25 cellular contexts compared by ENCODE assay signal in the genomic region with DNA sequence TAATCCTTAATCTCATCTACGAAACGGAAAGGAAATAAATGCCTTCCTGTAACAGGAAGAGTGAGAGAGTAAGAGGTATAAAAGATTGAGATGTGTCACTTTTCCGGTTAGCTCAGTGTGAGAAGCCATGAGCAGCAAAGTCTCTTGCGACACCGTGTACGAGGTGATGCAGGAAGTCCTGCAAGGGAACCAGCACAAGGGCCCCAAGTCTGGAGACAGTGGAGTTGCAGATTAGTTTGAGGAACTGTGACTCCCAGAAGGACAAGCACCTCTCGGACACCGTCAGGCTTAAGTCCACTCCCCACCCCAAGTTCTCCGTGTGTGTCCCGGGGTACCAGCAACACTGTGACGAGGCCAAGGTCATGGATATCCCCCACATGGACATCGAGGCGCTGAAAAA.
DNase-seq lines count a peak whose midpoint lies in the region; ATAC-seq, FAIRE-seq and TF ChIP-seq lines count a peak whose summit lies in the region.
"Had no signal": no experiment of that assay in that cellular context is flagged by ENCODE, and none has a peak within 500 bp of the region (broad histone marks: within the 10 kb centered on the region; RNA-seq: fewer than 3 reads in every experiment).

No MANE protein-coding gene starts in this region.

- no TSS peak for BruUV-seq in endothelial cell of umbilical vein (replicated peaks; lab: Mats Ljungman, UMichigan)

- H3K9me1 ChIP-seq in endothelial cell of umbilical vein (replicated peaks; ENCODE audit: control insufficient read depth, extremely low read depth, insufficient read depth, low read length): no peaks in the 10 kb centered on the region

- H3K9me3 Mint-ChIP-seq in natural killer cell: peaks cover 4 to 12% of the 10 kb centered on the region in 2 donors

- dilution Hi-C loops in endothelial cell of umbilical vein (cut with MboI; ENCODE audit: extremely low pct_ligation_motif_present, low sequenced_read_pairs): no loop called here

- no peak overlapping the region for H3K4me2 ChIP-seq in endothelial cell of umbilical vein (ENCODE audit: insufficient read depth, low read length)
- H3K4me2 ChIP-seq: KMS-11 had no signal

- H3K4me3 Mint-ChIP-seq in natural killer cell: no peak overlapping the region
- H3K4me3 Mint-ChIP-seq: activated CD8-positive, alpha-beta T cell treated with anti-CD3 and anti-CD28 coated beads, Interleukin-2, amount 10 ng/mL, durations not matched to agents 7 days and 5 days; CD4-positive, alpha-beta memory T cell; neural crest cell; WTC11 had no signal

- no peak overlapping the region for H3K9ac ChIP-seq in endothelial cell of umbilical vein (replicated peaks; ENCODE audit: extremely low read depth, insufficient read depth, low read length)
- H3K9ac ChIP-seq: KMS-11 had no signal

- H3K36me3 ChIP-seq in endothelial cell of umbilical vein (ENCODE audit: control insufficient read depth in 2 of 2, extremely low read depth in 1 of 2, insufficient read depth in 2 of 2, low read length in 2 of 2) (no peaks in the 10 kb centered on the region), suprapubic skin (no peaks in the 10 kb centered on the region)
- H3K36me3 ChIP-seq: breast epithelium, prostate gland had no signal

- peak overlapping the region; percentile 15 for H2AFZ ChIP-seq in endothelial cell of umbilical vein (ENCODE audit: low read depth, low read length)

- intact Hi-C loops in endothelial cell of umbilical vein (cut with micrococcal nuclease) (no loop called here), natural killer cell (cut with micrococcal nuclease) (no loop called here)

- ATAC-seq in natural killer cell: peak in 2 of 3 donors; percentile 18 to 72
- ATAC-seq in GM18868 (IDR thresholded peaks at IDR 0.05; ENCODE audit: unreplicated experiment): no peak
- no peak for ATAC-seq in GM21423 (IDR thresholded peaks at IDR 0.05; ENCODE audit: unreplicated experiment)
- ATAC-seq: activated CD8-positive, alpha-beta T cell treated with anti-CD3 and anti-CD28 coated beads, Interleukin-2, amount 10 ng/mL, durations not matched to agents 7 days and 5 days; left colon; WTC11 had no signal

- CTCF ChIA-PET in endothelial cell of umbilical vein (lab: Charles Lee): interaction anchor here (1.2 kb wide), 1 partner anchor 16 kb away, joined by 3 read pairs; no protein-coding TSS in a partner anchor

- H3K27ac Mint-ChIP-seq in natural killer cell: peak overlapping the region in 1 of 2 donors; percentile 23
- H3K27ac Mint-ChIP-seq: activated CD8-positive, alpha-beta T cell treated with anti-CD3 and anti-CD28 coated beads, Interleukin-2, amount 10 ng/mL, durations not matched to agents 7 days and 5 days; CD4-positive, alpha-beta memory T cell; WTC11 had no signal

- H3K4me1 Mint-ChIP-seq in natural killer cell: no peaks in the 10 kb centered on the region
- H3K4me1 Mint-ChIP-seq: CD4-positive, alpha-beta memory T cell had no signal

- TF ChIP-seq EP300 in suprapubic skin (IDR thresholded peaks at IDR 0.05): no peak

- no peaks in the 10 kb centered on the region for H3K36me3 Mint-ChIP-seq in natural killer cell
- H3K36me3 Mint-ChIP-seq: CD4-positive, alpha-beta memory T cell had no signal

- 80% methylated on average over 13 of the region's 13 CpGs for WGBS in suprapubic skin

- H3K4me1 ChIP-seq in endothelial cell of umbilical vein (ENCODE audit: control insufficient read depth, extremely low read depth, insufficient read depth, low read length) (peaks cover 5% of the 10 kb centered on the region), suprapubic skin (no peaks in the 10 kb centered on the region)
- H3K4me1 ChIP-seq: breast epithelium, prostate gland had no signal

- H3K9me3 ChIP-seq in endothelial cell of umbilical vein (replicated peaks; ENCODE audit: control insufficient read depth, insufficient read depth, low read length) (no peaks in the 10 kb centered on the region), suprapubic skin (no peaks in the 10 kb centered on the region)
- H3K9me3 ChIP-seq: breast epithelium, prostate gland had no signal

- no peaks in the 10 kb centered on the region for H3K27me3 ChIP-seq in endothelial cell of umbilical vein (ENCODE audit: control insufficient read depth in 2 of 2, insufficient read depth in 2 of 2, low read length in 2 of 2)
- no peaks in the 10 kb centered on the region for H3K27me3 ChIP-seq in suprapubic skin
- H3K27me3 ChIP-seq: breast epithelium had no signal

- POLR2A ChIA-PET in endothelial cell of umbilical vein (lab: Charles Lee): interaction anchor here (0.6 kb wide), 1 partner anchor 591 kb away, joined by 5 read pairs; no protein-coding TSS in a partner anchor

- TF ChIP-seq POLR2A in endothelial cell of umbilical vein (IDR thresholded peaks at IDR 0.05; ENCODE audit: low read depth, low read length) (no peak), suprapubic skin (IDR thresholded peaks at IDR 0.05) (no peak)

- no peaks in the 10 kb centered on the region for H4K20me1 ChIP-seq in endothelial cell of umbilical vein (replicated peaks; ENCODE audit: control insufficient read depth, extremely low read depth, insufficient read depth, low read length)

- no peak for TF ChIP-seq CTCF in endothelial cell of umbilical vein (IDR thresholded peaks at IDR 0.05; ENCODE audit: extremely low read depth in 1 of 2, insufficient read depth in 1 of 2, low read depth in 1 of 2, low read length in 2 of 2)
- no peak for TF ChIP-seq CTCF in natural killer cell (IDR thresholded peaks at IDR 0.05)
- no peak for TF ChIP-seq CTCF in suprapubic skin (IDR thresholded peaks at IDR 0.05)

- H3K79me2 ChIP-seq in endothelial cell of umbilical vein (ENCODE audit: control insufficient read depth, insufficient read depth, low read length): no peaks in the 10 kb centered on the region

- FAIRE-seq in endothelial cell of umbilical vein (lab: Jason Lieb, UNC): peak; percentile 21

- peak; percentile 93 for DNase-seq in GF-D8 (lab: John Stamatoyannopoulos, UW)
- peak; percentile 88 for DNase-seq in MV-4-11 (lab: John Stamatoyannopoulos, UW)
- no peak for DNase-seq in endothelial cell of umbilical vein (ENCODE audit: low read depth, low spot score)
- no peak for DNase-seq in natural killer cell
- no peak for DNase-seq in 8988T
- DNase-seq in suprapubic skin (ENCODE audit: low spot score in 2 of 2): no peak
- DNase-seq: activated CD8-positive, alpha-beta T cell treated with anti-CD3 and anti-CD28 coated beads, Interleukin-2, amount 10 ng/mL, durations not matched to agents 7 days and 5 days; activated naive CD4-positive, alpha-beta T cell; activated T-cell treated with anti-CD3 and anti-CD28 coated beads, Interleukin-2, amount 50 U/mL, for 1 hour; amniotic stem cell; CD4-positive, alpha-beta memory T cell; cortex of kidney; DMS 273 treated with DMSO at 0.1 percent for 48 hours; HCEC 1CT; left colon; NCI-H1092 treated with DMSO at 0.1 percent for 48 hours; NCI-H2029; NCI-H226 had no signal

- no peaks in the 10 kb centered on the region for H3K27me3 Mint-ChIP-seq in natural killer cell (ENCODE audit: low read depth in 2 of 2)
- H3K27me3 Mint-ChIP-seq: CD4-positive, alpha-beta memory T cell had no signal

- H3K4me3 ChIP-seq in endothelial cell of umbilical vein (replicated peaks in 1 of 3; ENCODE audit: insufficient read depth in 1 of 3, low read depth in 1 of 3, low read length in 3 of 3): no peak overlapping the region
- no peak overlapping the region for H3K4me3 ChIP-seq in suprapubic skin
- H3K4me3 ChIP-seq: breast epithelium, prostate gland had no signal

- no peak overlapping the region for H3K27ac ChIP-seq in endothelial cell of umbilical vein (ENCODE audit: insufficient read depth, low read depth, low read length)
- H3K27ac ChIP-seq in suprapubic skin: no peak overlapping the region
- H3K27ac ChIP-seq: breast epithelium, KMS-11, prostate gland had no signal

TF ChIP-seq in endothelial cell of umbilical vein, 7 proteins besides CTCF, POLR2A, EP300 and RAD21:
- TF ChIP-seq FOS (IDR thresholded peaks at IDR 0.05; ENCODE audit: borderline replicate concordance, insufficient read depth, low read length) (peak; percentile 41), JUN (IDR thresholded peaks at IDR 0.05; ENCODE audit: borderline replicate concordance, insufficient read depth, insufficient read length, low read depth) (no peak), EZH2 (IDR thresholded peaks at IDR 0.05; ENCODE audit: borderline replicate concordance, low read depth, low read length, severe bottlenecking) (no peak), POLR2AphosphoS5 (IDR thresholded peaks at IDR 0.05; ENCODE audit: insufficient read depth, low read depth, low read length) (peak; percentile 15), GATA2 (IDR thresholded peaks at IDR 0.05; ENCODE audit: insufficient read depth, insufficient read length, low read depth, low read length) (peak; percentile 68)
TF ChIP-seq in endothelial cell of umbilical vein: peak in this region for 3.

Comparison
In these comparisons a context has a peak if more than half of its experiments do, and no peak if none do; other contexts are left out.
1. DNase-seq: peak in GF-D8 (single experiment) and MV-4-11 (single experiment); none in endothelial cell of umbilical vein (single experiment), natural killer cell (single experiment), 8988T (single experiment) and suprapubic skin (0 of 2).
2. ATAC-seq: peak in natural killer cell (2 of 3); none in GM18868 (single experiment) and GM21423 (single experiment).